ENCODE assay signal across 1 cellular context in genomic region chr2:464562-465309, GRCh38.
TF ChIP-seq lines count a peak whose summit lies in the region.

No MANE protein-coding gene starts in this region.

TF ChIP-seq in A549, 52 proteins besides CTCF, POLR2A, EP300 and RAD21 (continued from another document):
- TF ChIP-seq ATOH8 (CRISPR knock-in tag; IDR thresholded peaks at IDR 0.05; ENCODE audit: low read depth) (no peak), BHLHE40 (IDR thresholded peaks at IDR 0.05; ENCODE audit: low read depth, low read length) (no peak), MAFK (IDR thresholded peaks at IDR 0.05; ENCODE audit: partially characterized antibody) (no peak), KDM5A (IDR thresholded peaks at IDR 0.05) (no peak), CHD4 (IDR thresholded peaks at IDR 0.05; ENCODE audit: borderline replicate concordance) (no peak), ZNF302 (CRISPR knock-in tag; IDR thresholded peaks at IDR 0.05) (no peak), USF2 (IDR thresholded peaks at IDR 0.05) (no peak), NR3C1 (IDR thresholded peaks at IDR 0.05) (no peak), ZC3H11A (IDR thresholded peaks at IDR 0.05) (no peak), RARB (CRISPR knock-in tag; IDR thresholded peaks at IDR 0.05) (no peak)
- TF ChIP-seq, protein P1, sequence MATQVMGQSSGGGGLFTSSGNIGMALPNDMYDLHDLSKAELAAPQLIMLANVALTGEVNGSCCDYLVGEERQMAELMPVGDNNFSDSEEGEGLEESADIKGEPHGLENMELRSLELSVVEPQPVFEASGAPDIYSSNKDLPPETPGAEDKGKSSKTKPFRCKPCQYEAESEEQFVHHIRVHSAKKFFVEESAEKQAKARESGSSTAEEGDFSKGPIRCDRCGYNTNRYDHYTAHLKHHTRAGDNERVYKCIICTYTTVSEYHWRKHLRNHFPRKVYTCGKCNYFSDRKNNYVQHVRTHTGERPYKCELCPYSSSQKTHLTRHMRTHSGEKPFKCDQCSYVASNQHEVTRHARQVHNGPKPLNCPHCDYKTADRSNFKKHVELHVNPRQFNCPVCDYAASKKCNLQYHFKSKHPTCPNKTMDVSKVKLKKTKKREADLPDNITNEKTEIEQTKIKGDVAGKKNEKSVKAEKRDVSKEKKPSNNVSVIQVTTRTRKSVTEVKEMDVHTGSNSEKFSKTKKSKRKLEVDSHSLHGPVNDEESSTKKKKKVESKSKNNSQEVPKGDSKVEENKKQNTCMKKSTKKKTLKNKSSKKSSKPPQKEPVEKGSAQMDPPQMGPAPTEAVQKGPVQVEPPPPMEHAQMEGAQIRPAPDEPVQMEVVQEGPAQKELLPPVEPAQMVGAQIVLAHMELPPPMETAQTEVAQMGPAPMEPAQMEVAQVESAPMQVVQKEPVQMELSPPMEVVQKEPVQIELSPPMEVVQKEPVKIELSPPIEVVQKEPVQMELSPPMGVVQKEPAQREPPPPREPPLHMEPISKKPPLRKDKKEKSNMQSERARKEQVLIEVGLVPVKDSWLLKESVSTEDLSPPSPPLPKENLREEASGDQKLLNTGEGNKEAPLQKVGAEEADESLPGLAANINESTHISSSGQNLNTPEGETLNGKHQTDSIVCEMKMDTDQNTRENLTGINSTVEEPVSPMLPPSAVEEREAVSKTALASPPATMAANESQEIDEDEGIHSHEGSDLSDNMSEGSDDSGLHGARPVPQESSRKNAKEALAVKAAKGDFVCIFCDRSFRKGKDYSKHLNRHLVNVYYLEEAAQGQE (IDR thresholded peaks at IDR 0.05): no peak
